ENCODE assay signal across 8 cellular contexts in the genomic region with DNA sequence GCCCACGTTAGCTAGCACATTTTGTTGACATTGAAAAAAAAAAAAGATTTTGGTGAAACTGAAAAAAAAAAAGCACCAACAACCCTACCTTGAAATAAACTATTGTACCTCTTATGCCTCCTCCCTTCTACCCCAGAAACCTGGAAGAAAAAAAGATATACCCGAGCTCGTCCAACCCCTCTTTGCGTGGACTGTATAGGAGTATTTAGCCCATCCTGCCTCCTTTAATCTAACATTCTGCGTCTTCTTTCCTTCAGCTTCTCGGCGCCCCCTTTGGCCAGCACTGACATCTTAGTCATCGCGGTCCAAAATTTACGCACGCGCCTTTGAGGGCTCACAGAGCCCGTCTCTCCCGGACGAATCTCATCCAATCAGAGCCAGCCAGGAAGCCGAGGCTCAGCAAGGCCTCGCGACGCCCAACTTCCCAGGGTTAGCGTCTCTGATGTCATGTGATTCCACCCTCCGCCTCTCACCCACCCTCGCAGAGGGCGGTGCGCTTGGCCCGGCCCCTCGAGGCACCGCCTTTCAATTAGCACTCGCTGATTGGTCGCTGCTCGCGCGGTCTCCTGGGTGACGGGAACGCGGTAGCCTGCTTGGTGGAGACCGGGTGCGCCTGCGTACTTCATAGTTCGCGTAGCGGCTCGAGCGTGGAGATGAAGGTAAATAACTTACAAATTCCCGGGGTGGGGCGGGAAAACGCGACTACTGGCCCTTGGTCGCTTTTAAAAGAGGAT. TPM values are rescaled to one million over a fixed set of nuclear protein-coding genes. Genes with fewer than 3 reads are reported as not detected.
DNase-seq lines count a peak whose midpoint lies in the region; ATAC-seq and TF ChIP-seq lines count a peak whose summit lies in the region.

Gene WDR19 (plus strand): TSS at position 625 of the 734 bp plus-strand sequence. CDS start 29 bp downstream, at position 654.

- H3K4me3 Mint-ChIP-seq in activated T-helper 1 cell treated with anti-CD3 and anti-CD28 coated beads, Interleukin-12 subunit alpha, Interleukin-12 subunit beta, Interleukin-2, Interleukin-4 antibody, amounts not matched to agents 30 ng/mL and 10 ng/mL and 1 ng/mL, durations not matched to agents 14 hours and 24 hours and 36 hours = no peak within 1 kb of the TSS
- no peak within 1 kb of the TSS for H3K4me3 Mint-ChIP-seq in naive thymus-derived CD4-positive, alpha-beta T cell
- H3K4me3 Mint-ChIP-seq in stimulated activated naive B cell treated with anti-CD40 and anti-IgM and Interleukin-4, amounts not matched to agents 10 μg/mL and 1 μg/mL and 100 μg/mL, for 72 hours = no peak within 1 kb of the TSS

- no peaks in the 10 kb centered on the region for H3K36me3 ChIP-seq in fibroblast of lung (ENCODE audit: control insufficient read depth, insufficient read depth, low read length)
- peaks cover 0 to 4% (median 0%) of the 10 kb centered on the region in 3 experiments for H3K36me3 ChIP-seq in naive thymus-derived CD4-positive, alpha-beta T cell (ENCODE audit: control insufficient read depth in 2 of 3, insufficient read depth in 3 of 3, low read length in 3 of 3)

- peak within 1 kb of the TSS; percentile 97 for H2AFZ ChIP-seq in fibroblast of lung (ENCODE audit: low read length)

- peak; percentile 100 for DNase-seq in Daoy (ENCODE audit: low read depth)
- peak; percentile 98 to 99 for DNase-seq in Kasumi-1 (lab: John Stamatoyannopoulos, UW)
- peak; percentile 99 for DNase-seq in RKO (ENCODE audit: low spot score)
- peak; percentile 98 for DNase-seq in activated T-helper 1 cell treated with anti-CD3 and anti-CD28 coated beads, Interleukin-12 subunit alpha, Interleukin-12 subunit beta, Interleukin-2, Interleukin-4 antibody, amounts not matched to agents 30 ng/mL and 10 ng/mL and 1 ng/mL, durations not matched to agents 14 hours and 24 hours and 36 hours (ENCODE audit: low spot score)
- DNase-seq in fibroblast of lung (ENCODE audit: low read depth in 2 of 2) = peak; percentile 99
- peak; percentile 91 to 98 (median 98) for DNase-seq in naive thymus-derived CD4-positive, alpha-beta T cell
- peak; percentile 99 for DNase-seq in stimulated activated naive B cell treated with anti-CD40 and anti-IgM and Interleukin-4, amounts not matched to agents 10 μg/mL and 1 μg/mL and 100 μg/mL, for 72 hours

- peak; percentile 43 to 63 for TF ChIP-seq CTCF in fibroblast of lung (conservative IDR thresholded peaks at IDR 0.05 in 1 of 2, IDR thresholded peaks at IDR 0.05 in 1 of 2; ENCODE audit: low read depth in 1 of 2, low read length in 2 of 2)

- peak; percentile 100 for ATAC-seq in GM21825 (IDR thresholded peaks at IDR 0.05; ENCODE audit: unreplicated experiment)
- ATAC-seq in naive thymus-derived CD4-positive, alpha-beta T cell = peak; percentile 98
- ATAC-seq in stimulated activated naive B cell treated with anti-CD40 and anti-IgM and Interleukin-4, amounts not matched to agents 10 μg/mL and 1 μg/mL and 100 μg/mL, for 72 hours (replicated peaks) = peak; percentile 96 to 98

- H4K20me1 ChIP-seq in fibroblast of lung (ENCODE audit: control insufficient read depth, extremely low read depth, insufficient read depth, low read length) = no peaks in the 10 kb centered on the region

- no peaks in the 10 kb centered on the region for H3K4me1 Mint-ChIP-seq in activated T-helper 1 cell treated with anti-CD3 and anti-CD28 coated beads, Interleukin-12 subunit alpha, Interleukin-12 subunit beta, Interleukin-2, Interleukin-4 antibody, amounts not matched to agents 30 ng/mL and 10 ng/mL and 1 ng/mL, durations not matched to agents 14 hours and 24 hours and 36 hours (ENCODE audit: low read depth)
- H3K4me1 Mint-ChIP-seq in naive thymus-derived CD4-positive, alpha-beta T cell = peaks cover 0 to 12% (median 9%) of the 10 kb centered on the region in 7 donors
- peaks cover 0 to 8% of the 10 kb centered on the region in 2 donors for H3K4me1 Mint-ChIP-seq in stimulated activated naive B cell treated with anti-CD40 and anti-IgM and Interleukin-4, amounts not matched to agents 10 μg/mL and 1 μg/mL and 100 μg/mL, for 72 hours

- no peaks in the 10 kb centered on the region for H3K4me1 ChIP-seq in fibroblast of lung (ENCODE audit: control insufficient read depth, extremely low read depth, insufficient read depth, low read length)
- peaks cover 3 to 12% of the 10 kb centered on the region in 2 donors for H3K4me1 ChIP-seq in naive thymus-derived CD4-positive, alpha-beta T cell (ENCODE audit: control insufficient read depth in 2 of 2, insufficient read depth in 2 of 2, low read length in 2 of 2)

- H3K27me3 ChIP-seq in fibroblast of lung (ENCODE audit: control insufficient read depth, insufficient read depth, low read length) = no peaks in the 10 kb centered on the region
- no peaks in the 10 kb centered on the region for H3K27me3 ChIP-seq in naive thymus-derived CD4-positive, alpha-beta T cell (ENCODE audit: control insufficient read depth in 2 of 2, insufficient read depth in 2 of 2, low read length in 2 of 2)

- H3K79me2 ChIP-seq in fibroblast of lung (ENCODE audit: control insufficient read depth, insufficient read depth, low read length) = no peaks in the 10 kb centered on the region

- H3K4me3 ChIP-seq in fibroblast of lung (replicated peaks in 1 of 4; ENCODE audit: control extremely low read depth in 1 of 4, insufficient read depth in 1 of 4, low read depth in 3 of 4, low read length in 4 of 4) = peak within 1 kb of the TSS; percentile 89 to 99 (median 97)
- peak within 1 kb of the TSS; percentile 91 for H3K4me3 ChIP-seq in naive thymus-derived CD4-positive, alpha-beta T cell (ENCODE audit: low read length)

- POLR2A ChIA-PET in naive thymus-derived CD4-positive, alpha-beta T cell (lab: Charles Lee) = interaction anchor here (0.6 to 1.1 kb wide), 5 partner anchors 38 to 1135 kb away, joined by 3 to 5 read pairs (median 4); partner anchors contain the start of gene UGDH

- peak within 1 kb of the TSS; percentile 66 for H3K9ac ChIP-seq in fibroblast of lung (ENCODE audit: insufficient read depth, low read length)

- peak within 1 kb of the TSS; percentile 90 for H3K4me2 ChIP-seq in fibroblast of lung (ENCODE audit: extremely low read depth, insufficient read depth, low read length)

- H3K36me3 Mint-ChIP-seq in activated T-helper 1 cell treated with anti-CD3 and anti-CD28 coated beads, Interleukin-12 subunit alpha, Interleukin-12 subunit beta, Interleukin-2, Interleukin-4 antibody, amounts not matched to agents 30 ng/mL and 10 ng/mL and 1 ng/mL, durations not matched to agents 14 hours and 24 hours and 36 hours (ENCODE audit: low read depth) = no peaks in the 10 kb centered on the region
- H3K36me3 Mint-ChIP-seq in naive thymus-derived CD4-positive, alpha-beta T cell = peaks cover 0 to 9% (median 0%) of the 10 kb centered on the region in 5 donors
- H3K36me3 Mint-ChIP-seq in stimulated activated naive B cell treated with anti-CD40 and anti-IgM and Interleukin-4, amounts not matched to agents 10 μg/mL and 1 μg/mL and 100 μg/mL, for 72 hours = no peaks in the 10 kb centered on the region

- H3K9me3 ChIP-seq in fibroblast of lung (ENCODE audit: control insufficient read depth, insufficient read depth, low read depth, low read length) = no peaks in the 10 kb centered on the region
- no peaks in the 10 kb centered on the region for H3K9me3 ChIP-seq in naive thymus-derived CD4-positive, alpha-beta T cell (ENCODE audit: control insufficient read depth in 2 of 3, low read length in 3 of 3)

- CTCF ChIA-PET in naive thymus-derived CD4-positive, alpha-beta T cell (lab: Charles Lee) = interaction anchor here (0.5 to 1.2 kb wide), 3 partner anchors 10 to 47 kb away, joined by 3 to 4 read pairs (median 3); no protein-coding TSS in a partner anchor

- peaks cover 15% of the 10 kb centered on the region for H3K27me3 Mint-ChIP-seq in activated T-helper 1 cell treated with anti-CD3 and anti-CD28 coated beads, Interleukin-12 subunit alpha, Interleukin-12 subunit beta, Interleukin-2, Interleukin-4 antibody, amounts not matched to agents 30 ng/mL and 10 ng/mL and 1 ng/mL, durations not matched to agents 14 hours and 24 hours and 36 hours (ENCODE audit: insufficient read depth)
- H3K27me3 Mint-ChIP-seq in naive thymus-derived CD4-positive, alpha-beta T cell = peaks cover 0 to 16% (median 3%) of the 10 kb centered on the region in 5 donors
- no peaks in the 10 kb centered on the region for H3K27me3 Mint-ChIP-seq in stimulated activated naive B cell treated with anti-CD40 and anti-IgM and Interleukin-4, amounts not matched to agents 10 μg/mL and 1 μg/mL and 100 μg/mL, for 72 hours

- no peaks in the 10 kb centered on the region for H3K9me3 Mint-ChIP-seq in activated T-helper 1 cell treated with anti-CD3 and anti-CD28 coated beads, Interleukin-12 subunit alpha, Interleukin-12 subunit beta, Interleukin-2, Interleukin-4 antibody, amounts not matched to agents 30 ng/mL and 10 ng/mL and 1 ng/mL, durations not matched to agents 14 hours and 24 hours and 36 hours
- H3K9me3 Mint-ChIP-seq in naive thymus-derived CD4-positive, alpha-beta T cell = no peaks in the 10 kb centered on the region
- H3K9me3 Mint-ChIP-seq in stimulated activated naive B cell treated with anti-CD40 and anti-IgM and Interleukin-4, amounts not matched to agents 10 μg/mL and 1 μg/mL and 100 μg/mL, for 72 hours = no peaks in the 10 kb centered on the region

- H3K27ac Mint-ChIP-seq in activated T-helper 1 cell treated with anti-CD3 and anti-CD28 coated beads, Interleukin-12 subunit alpha, Interleukin-12 subunit beta, Interleukin-2, Interleukin-4 antibody, amounts not matched to agents 30 ng/mL and 10 ng/mL and 1 ng/mL, durations not matched to agents 14 hours and 24 hours and 36 hours = no peak within 1 kb of the TSS
- peak within 1 kb of the TSS in 4 of 9 donors; percentile 8 to 47 (median 21) for H3K27ac Mint-ChIP-seq in naive thymus-derived CD4-positive, alpha-beta T cell
- no peak within 1 kb of the TSS for H3K27ac Mint-ChIP-seq in stimulated activated naive B cell treated with anti-CD40 and anti-IgM and Interleukin-4, amounts not matched to agents 10 μg/mL and 1 μg/mL and 100 μg/mL, for 72 hours

- H3K27ac ChIP-seq in fibroblast of lung (ENCODE audit: insufficient read depth, low read length) = peak within 1 kb of the TSS; percentile 64
- peak within 1 kb of the TSS; percentile 72 for H3K27ac ChIP-seq in naive thymus-derived CD4-positive, alpha-beta T cell (ENCODE audit: low read depth, low read length)

- intact Hi-C loops in activated T-helper 1 cell treated with anti-CD3 and anti-CD28 coated beads, Interleukin-12 subunit alpha, Interleukin-12 subunit beta, Interleukin-2, Interleukin-4 antibody, amounts not matched to agents 30 ng/mL and 10 ng/mL and 1 ng/mL, durations not matched to agents 14 hours and 24 hours and 36 hours (cut with micrococcal nuclease) = loop anchor here (1.0 to 5.0 kb wide), 12 partner anchors 138 to 1495 kb away; partner anchors contain the start of genes LIAS, PDS5A, RELL1 and RFC1
- intact Hi-C loops in naive thymus-derived CD4-positive, alpha-beta T cell (cut with micrococcal nuclease) = loop anchor here (1.0 to 10.0 kb wide), 30 partner anchors 47 to 1496 kb away; partner anchors contain the start of genes PDS5A (in 2 of the 2), RELL1 (in 2 of the 2), SMIM14 (in 2 of the 2) and UBE2K (in 2 of the 2)

RNA-seq across cellular contexts. Expression of gene WDR19, which starts in this region (rescaled TPM):
- 12.5 and 14.2 TPM in 2 replicates for total RNA-seq in Daoy (2014; rRNA removed; shearing (Covaris generic))
- 12.6 and 13.7 TPM in 2 replicates for total RNA-seq in activated T-helper 1 cell treated with anti-CD3 and anti-CD28 coated beads, Interleukin-12 subunit alpha, Interleukin-12 subunit beta, Interleukin-2, Interleukin-4 antibody, amounts not matched to agents 30 ng/mL and 10 ng/mL and 1 ng/mL, durations not matched to agents 14 hours and 24 hours and 36 hours
- total RNA-seq in fibroblast of lung = 34.8 and 37.0 TPM in 2 replicates
- polyA plus RNA-seq in fibroblast of lung = 23.5 and 36.0 TPM in 2 replicates
- 13.2 and 24.4 TPM in 2 replicates for polyA plus RNA-seq in fibroblast of lung (2012)
- polyA minus RNA-seq in fibroblast of lung (ENCODE audit: low replicate concordance) = 4.9 and 6.6 TPM in 2 replicates
- total RNA-seq in naive thymus-derived CD4-positive, alpha-beta T cell = 10 to 100 TPM; 14.0 to 44.3 (median 15.4) TPM
- 1 to 10 TPM; 5.3 to 7.6 TPM for polyA plus RNA-seq in naive thymus-derived CD4-positive, alpha-beta T cell

Comparison
In these comparisons a context has a peak if more than half of its experiments do, and no peak if none do; other contexts are left out.
1. Peak in every context shown above with its lines: DNase-seq, ATAC-seq, H3K4me3 ChIP-seq and H3K27ac ChIP-seq.